13 cellular contexts compared by ENCODE assay signal in the genomic region with DNA sequence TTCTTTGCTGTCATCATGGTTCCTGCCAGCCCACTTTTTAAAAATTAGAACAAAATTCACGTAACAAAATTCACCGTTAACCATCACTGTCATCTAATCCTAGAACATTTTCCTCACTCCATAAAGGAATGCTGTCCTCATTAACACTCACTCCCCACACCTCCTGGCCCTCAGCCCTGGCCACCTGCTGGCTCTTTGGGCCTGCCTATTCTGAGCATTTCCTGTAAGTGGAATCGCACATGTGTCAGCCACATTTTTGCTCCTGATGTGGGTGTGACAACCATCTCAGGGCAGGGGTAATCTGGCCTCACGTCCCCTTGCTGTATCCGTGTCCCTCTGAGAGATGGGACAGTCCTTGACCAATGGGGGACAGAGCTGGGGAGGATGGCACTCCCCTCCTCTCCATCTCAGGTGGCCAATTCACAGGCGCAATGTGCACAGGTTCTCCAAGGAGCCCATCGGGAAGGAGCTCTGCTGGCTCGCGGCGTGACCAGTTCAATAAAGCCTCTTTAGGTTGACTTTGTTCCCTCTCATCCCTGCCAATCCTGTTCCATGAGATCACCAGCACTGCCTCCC.
"Had no signal": no experiment of that assay in that cellular context is flagged by ENCODE, and none has a peak within 500 bp of the region (broad histone marks: within the 10 kb centered on the region; RNA-seq: fewer than 3 reads in every experiment).

No MANE protein-coding gene starts in this region.

- H3K4me1 Mint-ChIP-seq: activated naive CD4-positive, alpha-beta T cell treated with anti-CD3 and anti-CD28 coated beads, Interleukin-2, amount 10 ng/mL, durations not matched to agents 7 days and 5 days; central memory CD8-positive, alpha-beta T cell; immature natural killer cell; stimulated activated naive B cell treated with anti-CD40 and anti-IgM and Interleukin-4, amounts not matched to agents 10 μg/mL and 1 μg/mL and 100 μg/mL, for 72 hours had no signal

- H3K27ac ChIP-seq: SJSA1, tibial nerve had no signal

- H3K27me3 ChIP-seq: SJSA1, tibial nerve had no signal

- H3K27ac Mint-ChIP-seq: activated CD8-positive, alpha-beta T cell treated with anti-CD3 and anti-CD28 coated beads, Interleukin-2, amount 10 ng/mL, durations not matched to agents 7 days and 5 days; activated naive CD4-positive, alpha-beta T cell treated with anti-CD3 and anti-CD28 coated beads, Interleukin-2, amount 10 ng/mL, durations not matched to agents 7 days and 5 days; immature natural killer cell; stimulated activated naive B cell treated with anti-CD40 and anti-IgM and Interleukin-4, amounts not matched to agents 10 μg/mL and 1 μg/mL and 100 μg/mL, for 72 hours had no signal

- H3K9me3 Mint-ChIP-seq: central memory CD8-positive, alpha-beta T cell; immature natural killer cell; stimulated activated naive B cell treated with anti-CD40 and anti-IgM and Interleukin-4, amounts not matched to agents 10 μg/mL and 1 μg/mL and 100 μg/mL, for 72 hours had no signal

- DNase-seq: activated CD4-positive, alpha-beta T cell treated with anti-CD3 and anti-CD28 coated beads for 1 hour; activated CD8-positive, alpha-beta T cell treated with anti-CD3 and anti-CD28 coated beads, Interleukin-2, amount 10 ng/mL, durations not matched to agents 7 days and 5 days; activated naive CD4-positive, alpha-beta T cell treated with anti-CD3 and anti-CD28 coated beads, Interleukin-2, amount 10 ng/mL, durations not matched to agents 7 days and 5 days; dermis blood vessel endothelial cell; glutamatergic neuron; immature natural killer cell; left cardiac atrium; right cardiac atrium; stimulated activated naive B cell treated with anti-CD40 and anti-IgM and Interleukin-4, amounts not matched to agents 10 μg/mL and 1 μg/mL and 100 μg/mL, for 72 hours; SW 1271 had no signal

- H3K4me1 ChIP-seq: SJSA1 had no signal

- H3K4me3 Mint-ChIP-seq: activated CD8-positive, alpha-beta T cell treated with anti-CD3 and anti-CD28 coated beads, Interleukin-2, amount 10 ng/mL, durations not matched to agents 7 days and 5 days; activated naive CD4-positive, alpha-beta T cell treated with anti-CD3 and anti-CD28 coated beads, Interleukin-2, amount 10 ng/mL, durations not matched to agents 7 days and 5 days; central memory CD8-positive, alpha-beta T cell; immature natural killer cell; stimulated activated naive B cell treated with anti-CD40 and anti-IgM and Interleukin-4, amounts not matched to agents 10 μg/mL and 1 μg/mL and 100 μg/mL, for 72 hours had no signal

- H3K36me3 Mint-ChIP-seq: activated naive CD4-positive, alpha-beta T cell treated with anti-CD3 and anti-CD28 coated beads, Interleukin-2, amount 10 ng/mL, durations not matched to agents 7 days and 5 days; immature natural killer cell; stimulated activated naive B cell treated with anti-CD40 and anti-IgM and Interleukin-4, amounts not matched to agents 10 μg/mL and 1 μg/mL and 100 μg/mL, for 72 hours had no signal

- H3K27me3 Mint-ChIP-seq: activated naive CD4-positive, alpha-beta T cell treated with anti-CD3 and anti-CD28 coated beads, Interleukin-2, amount 10 ng/mL, durations not matched to agents 7 days and 5 days; central memory CD8-positive, alpha-beta T cell; stimulated activated naive B cell treated with anti-CD40 and anti-IgM and Interleukin-4, amounts not matched to agents 10 μg/mL and 1 μg/mL and 100 μg/mL, for 72 hours had no signal

- ATAC-seq: activated CD8-positive, alpha-beta T cell treated with anti-CD3 and anti-CD28 coated beads, Interleukin-2, amount 10 ng/mL, durations not matched to agents 7 days and 5 days; left cardiac atrium; stimulated activated naive B cell treated with anti-CD40 and anti-IgM and Interleukin-4, amounts not matched to agents 10 μg/mL and 1 μg/mL and 100 μg/mL, for 72 hours had no signal
